Comparison of ENCODE assay signal across 1 cellular context in the genomic region with DNA sequence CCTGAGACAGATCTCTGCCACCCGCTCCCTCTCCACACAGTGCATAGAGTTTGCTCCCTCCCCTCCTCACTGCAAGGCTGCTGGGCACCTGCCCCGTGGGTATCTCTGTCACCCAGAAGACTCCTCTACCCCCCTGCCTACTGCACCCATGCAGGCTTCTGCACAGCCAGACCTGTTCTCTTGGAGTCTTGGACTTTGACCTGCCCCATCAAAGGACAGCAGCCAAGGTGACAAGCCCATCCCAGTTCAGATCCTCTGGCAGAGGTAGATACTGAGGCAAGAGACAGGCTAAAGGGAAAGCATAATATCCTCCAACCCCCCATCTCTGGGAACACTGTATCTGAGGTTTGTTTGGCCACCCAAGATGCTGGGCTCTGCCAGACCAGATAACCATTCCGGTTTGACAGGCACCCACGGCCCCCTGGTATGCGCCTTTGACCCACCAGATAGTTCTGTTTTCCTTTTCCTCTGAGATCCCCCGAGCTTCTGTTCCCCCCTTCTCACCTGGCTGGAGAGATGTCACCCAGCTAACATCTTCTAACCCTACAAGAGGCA.
TF ChIP-seq lines count a peak whose summit lies in the region.

No MANE protein-coding gene starts in this region.

TF ChIP-seq in HCT116, 20 proteins besides CTCF, POLR2A, EP300 and RAD21 (continued from another document):
- no peak for TF ChIP-seq SIN3A (IDR thresholded peaks at IDR 0.05; ENCODE audit: low read depth)
